10 cellular contexts compared by ENCODE assay signal in the genomic region with DNA sequence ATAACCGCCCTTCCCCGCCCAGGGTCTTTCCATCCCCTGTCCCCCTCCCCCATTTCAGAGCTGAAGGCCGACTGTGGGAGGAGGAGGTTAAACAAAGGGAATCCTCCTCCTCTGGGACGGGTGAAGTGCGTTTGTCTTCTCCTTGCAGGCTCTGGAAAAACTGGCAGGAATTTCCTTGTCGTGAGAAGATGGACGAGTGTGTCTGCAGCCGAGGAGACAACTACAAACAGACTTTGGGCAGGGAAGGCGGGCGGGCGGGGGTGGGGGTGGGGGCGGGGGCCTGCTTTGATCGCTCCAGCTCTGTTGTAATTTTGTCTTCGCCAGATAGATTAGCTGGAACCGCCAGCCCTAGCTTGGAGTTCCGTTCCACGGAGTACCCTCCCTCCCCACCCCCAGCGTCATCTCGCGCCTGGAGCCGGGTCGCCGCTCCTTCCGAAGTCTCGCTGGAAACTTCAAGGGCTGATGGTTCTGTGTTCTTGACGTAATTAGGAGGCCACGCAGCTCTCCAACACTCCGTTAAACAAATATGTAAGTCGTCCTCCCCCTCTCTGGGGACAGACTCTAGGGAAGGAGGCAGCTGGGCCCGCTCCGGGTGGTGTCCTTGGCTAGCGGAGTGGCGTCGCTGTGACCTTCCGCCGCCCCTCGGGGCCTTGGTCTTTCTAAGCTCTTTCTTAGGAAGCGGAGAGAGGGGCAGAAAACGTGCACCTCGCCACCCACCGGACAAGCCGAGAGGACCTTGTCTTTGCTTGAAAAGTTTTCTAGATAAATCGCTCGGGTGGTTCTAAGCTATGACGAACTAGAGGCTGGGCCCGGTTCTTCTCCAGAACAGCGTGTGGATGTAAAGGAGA. TPM values are rescaled to one million over a fixed set of nuclear protein-coding genes. Genes with fewer than 3 reads are reported as not detected.
DNase-seq lines count a peak whose midpoint lies in the region; ATAC-seq and TF ChIP-seq lines count a peak whose summit lies in the region.
"Had no signal": no experiment of that assay in that cellular context is flagged by ENCODE, and none has a peak within 500 bp of the region (broad histone marks: within the 10 kb centered on the region; RNA-seq: fewer than 3 reads in every experiment).

No MANE protein-coding gene starts in this region.

- peaks cover 93% of the 10 kb centered on the region for H3K27me3 Mint-ChIP-seq in stimulated activated naive CD8-positive, alpha-beta T cell treated with anti-CD3 and anti-CD28 coated beads, Interleukin-15, Interleukin-2, amounts not matched to agents 100 ng/mL and 50 ng/mL, for 24 hours
- H3K27me3 Mint-ChIP-seq in activated T-cell treated with anti-CD3 and anti-CD28 coated beads, Interleukin-2, amount 50 U/mL, for 72 hours (ENCODE audit: low read depth): peaks cover 91% of the 10 kb centered on the region
- peaks cover 58 to 80% (median 64%) of the 10 kb centered on the region in 3 donors for H3K27me3 Mint-ChIP-seq in immature natural killer cell (ENCODE audit: low read depth in 3 of 3)
- H3K27me3 Mint-ChIP-seq in type B pancreatic cell: peaks cover 95% of the 10 kb centered on the region

- no peaks in the 10 kb centered on the region for H3K9me3 Mint-ChIP-seq in stimulated activated naive CD8-positive, alpha-beta T cell treated with anti-CD3 and anti-CD28 coated beads, Interleukin-15, Interleukin-2, amounts not matched to agents 100 ng/mL and 50 ng/mL, for 24 hours
- no peaks in the 10 kb centered on the region for H3K9me3 Mint-ChIP-seq in activated T-cell treated with anti-CD3 and anti-CD28 coated beads, Interleukin-2, amount 50 U/mL, for 72 hours
- H3K9me3 Mint-ChIP-seq in immature natural killer cell (peaks cover 0 to 9% (median 0%) of the 10 kb centered on the region in 6 donors), type B pancreatic cell (no peaks in the 10 kb centered on the region)

- no peak overlapping the region for H3K27ac Mint-ChIP-seq in stimulated activated naive CD8-positive, alpha-beta T cell treated with anti-CD3 and anti-CD28 coated beads, Interleukin-15, Interleukin-2, amounts not matched to agents 100 ng/mL and 50 ng/mL, for 24 hours
- H3K27ac Mint-ChIP-seq in activated T-cell treated with anti-CD3 and anti-CD28 coated beads, Interleukin-2, amount 50 U/mL, for 72 hours: no peak overlapping the region
- H3K27ac Mint-ChIP-seq in immature natural killer cell: no peak overlapping the region
- no peak overlapping the region for H3K27ac Mint-ChIP-seq in type B pancreatic cell

- ATAC-seq in stimulated activated naive CD8-positive, alpha-beta T cell treated with anti-CD3 and anti-CD28 coated beads, Interleukin-15, Interleukin-2, amounts not matched to agents 100 U/mL and 50 U/mL, for 24 hours: no peak
- no peak for ATAC-seq in activated T-cell treated with anti-CD3 and anti-CD28 coated beads, Interleukin-2, amount 50 U/mL, for 72 hours (replicated peaks in 1 of 2)
- ATAC-seq in sciatic nerve (no peak), GM18868 (IDR thresholded peaks at IDR 0.05; ENCODE audit: unreplicated experiment) (no peak), GM18867 (IDR thresholded peaks at IDR 0.05; ENCODE audit: unreplicated experiment) (no peak)

- H3K36me3 Mint-ChIP-seq in stimulated activated naive CD8-positive, alpha-beta T cell treated with anti-CD3 and anti-CD28 coated beads, Interleukin-15, Interleukin-2, amounts not matched to agents 100 ng/mL and 50 ng/mL, for 24 hours (ENCODE audit: low read depth): no peaks in the 10 kb centered on the region
- peaks cover 0 to 2% of the 10 kb centered on the region in 2 donors for H3K36me3 Mint-ChIP-seq in activated T-cell treated with anti-CD3 and anti-CD28 coated beads, Interleukin-2, amount 50 U/mL, for 72 hours (ENCODE audit: insufficient read depth in 2 of 2)
- H3K36me3 Mint-ChIP-seq in immature natural killer cell (peaks cover 0 to 4% (median 0%) of the 10 kb centered on the region in 3 donors), type B pancreatic cell (no peaks in the 10 kb centered on the region)

- H3K4me3 Mint-ChIP-seq in stimulated activated naive CD8-positive, alpha-beta T cell treated with anti-CD3 and anti-CD28 coated beads, Interleukin-15, Interleukin-2, amounts not matched to agents 100 ng/mL and 50 ng/mL, for 24 hours: peak overlapping the region; percentile 45
- H3K4me3 Mint-ChIP-seq in activated T-cell treated with anti-CD3 and anti-CD28 coated beads, Interleukin-2, amount 50 U/mL, for 72 hours: peak overlapping the region; percentile 58 to 75
- H3K4me3 Mint-ChIP-seq in immature natural killer cell (peak overlapping the region in 4 of 5 donors; percentile 6 to 47 (median 41)), type B pancreatic cell (peak overlapping the region; percentile 81)

- peaks cover 33% of the 10 kb centered on the region for H3K4me1 Mint-ChIP-seq in stimulated activated naive CD8-positive, alpha-beta T cell treated with anti-CD3 and anti-CD28 coated beads, Interleukin-15, Interleukin-2, amounts not matched to agents 100 ng/mL and 50 ng/mL, for 24 hours (ENCODE audit: low read depth)
- peaks cover 34% of the 10 kb centered on the region for H3K4me1 Mint-ChIP-seq in activated T-cell treated with anti-CD3 and anti-CD28 coated beads, Interleukin-2, amount 50 U/mL, for 72 hours (ENCODE audit: low read depth)
- H3K4me1 Mint-ChIP-seq in immature natural killer cell (peaks cover 33 to 47% of the 10 kb centered on the region in 2 donors), type B pancreatic cell (ENCODE audit: unreplicated experiment) (peaks cover 45% of the 10 kb centered on the region)

- intact Hi-C loops in sciatic nerve (cut with DNase I): no loop called here

- TF ChIP-seq CTCF in type B pancreatic cell (conservative IDR thresholded peaks at IDR 0.05): no peak

- DNase-seq in stimulated activated naive CD8-positive, alpha-beta T cell treated with anti-CD3 and anti-CD28 coated beads, Interleukin-15, Interleukin-2, amounts not matched to agents 100 U/mL and 50 U/mL, for 24 hours: no peak
- DNase-seq in activated T-cell treated with anti-CD3 and anti-CD28 coated beads, Interleukin-2, amount 50 U/mL, for 72 hours: peak in 1 of 2 donors; percentile 10
- DNase-seq in immature natural killer cell (no peak), type B pancreatic cell (ENCODE audit: extremely low spot score, unreplicated experiment) (no peak), sciatic nerve (ENCODE audit: low spot score) (no peak)
- DNase-seq: aorta, NCI-H446 had no signal

RNA-seq across cellular contexts. Expression of a gene that starts 6.2 kb away (rescaled TPM):
- not detected for total RNA-seq in activated T-cell treated with anti-CD3 and anti-CD28 coated beads, Interleukin-2, amount 50 U/mL, for 72 hours
- not detected for polyA plus RNA-seq in immature natural killer cell
- total RNA-seq in type B pancreatic cell (ENCODE audit: low replicate concordance): 0.56 TPM in 1 of 2 replicates, not detected in the other
- not detected for total RNA-seq in sciatic nerve
- total RNA-seq: aorta had no signal
